1 cellular context compared by ENCODE assay signal in the genomic region with DNA sequence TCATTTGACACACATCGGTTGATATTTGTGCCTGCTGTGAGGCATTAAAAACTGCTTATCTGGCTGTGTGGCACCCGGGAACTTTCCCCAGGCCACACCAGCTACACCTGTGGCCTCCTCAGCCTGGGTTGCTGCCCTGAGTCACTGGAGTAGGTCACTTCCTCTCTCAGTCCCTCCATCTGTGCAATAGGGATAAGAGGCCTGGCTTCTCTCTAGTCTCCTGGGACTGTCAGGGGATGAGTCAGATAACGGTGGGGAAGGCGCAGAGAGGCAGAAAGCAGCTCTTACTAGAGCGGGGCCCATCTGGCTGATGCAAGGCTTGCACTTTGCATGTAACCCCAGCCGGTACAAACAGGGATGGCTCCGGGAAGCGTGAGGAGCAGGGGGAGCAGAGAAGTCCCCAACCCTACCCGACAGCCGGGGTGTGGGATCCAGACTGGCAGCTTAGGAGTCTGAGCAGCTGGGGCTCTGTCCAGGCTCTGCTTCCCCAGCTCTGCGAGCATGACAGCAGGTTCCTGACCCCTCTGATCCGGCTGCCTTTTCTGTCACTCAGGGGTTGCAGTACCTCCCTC.
TF ChIP-seq lines count a peak whose summit lies in the region.

No MANE protein-coding gene starts in this region.

TF ChIP-seq in HepG2, 621 proteins besides CTCF, POLR2A, EP300 and RAD21 (continued from another document and continues in another):
- TF ChIP-seq, protein P1, sequence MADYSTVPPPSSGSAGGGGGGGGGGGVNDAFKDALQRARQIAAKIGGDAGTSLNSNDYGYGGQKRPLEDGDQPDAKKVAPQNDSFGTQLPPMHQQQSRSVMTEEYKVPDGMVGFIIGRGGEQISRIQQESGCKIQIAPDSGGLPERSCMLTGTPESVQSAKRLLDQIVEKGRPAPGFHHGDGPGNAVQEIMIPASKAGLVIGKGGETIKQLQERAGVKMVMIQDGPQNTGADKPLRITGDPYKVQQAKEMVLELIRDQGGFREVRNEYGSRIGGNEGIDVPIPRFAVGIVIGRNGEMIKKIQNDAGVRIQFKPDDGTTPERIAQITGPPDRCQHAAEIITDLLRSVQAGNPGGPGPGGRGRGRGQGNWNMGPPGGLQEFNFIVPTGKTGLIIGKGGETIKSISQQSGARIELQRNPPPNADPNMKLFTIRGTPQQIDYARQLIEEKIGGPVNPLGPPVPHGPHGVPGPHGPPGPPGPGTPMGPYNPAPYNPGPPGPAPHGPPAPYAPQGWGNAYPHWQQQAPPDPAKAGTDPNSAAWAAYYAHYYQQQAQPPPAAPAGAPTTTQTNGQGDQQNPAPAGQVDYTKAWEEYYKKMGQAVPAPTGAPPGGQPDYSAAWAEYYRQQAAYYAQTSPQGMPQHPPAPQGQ (CRISPR knock-in tag; IDR thresholded peaks at IDR 0.05; ENCODE audit: borderline replicate concordance), result no peak
- TF ChIP-seq, protein P2, sequence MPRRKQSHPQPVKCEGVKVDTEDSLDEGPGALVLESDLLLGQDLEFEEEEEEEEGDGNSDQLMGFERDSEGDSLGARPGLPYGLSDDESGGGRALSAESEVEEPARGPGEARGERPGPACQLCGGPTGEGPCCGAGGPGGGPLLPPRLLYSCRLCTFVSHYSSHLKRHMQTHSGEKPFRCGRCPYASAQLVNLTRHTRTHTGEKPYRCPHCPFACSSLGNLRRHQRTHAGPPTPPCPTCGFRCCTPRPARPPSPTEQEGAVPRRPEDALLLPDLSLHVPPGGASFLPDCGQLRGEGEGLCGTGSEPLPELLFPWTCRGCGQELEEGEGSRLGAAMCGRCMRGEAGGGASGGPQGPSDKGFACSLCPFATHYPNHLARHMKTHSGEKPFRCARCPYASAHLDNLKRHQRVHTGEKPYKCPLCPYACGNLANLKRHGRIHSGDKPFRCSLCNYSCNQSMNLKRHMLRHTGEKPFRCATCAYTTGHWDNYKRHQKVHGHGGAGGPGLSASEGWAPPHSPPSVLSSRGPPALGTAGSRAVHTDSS (CRISPR knock-in tag; conservative IDR thresholded peaks at IDR 0.05), result no peak
- TF ChIP-seq GABPB1 (CRISPR knock-in tag; IDR thresholded peaks at IDR 0.05), result peak; percentile 71
- TF ChIP-seq GPN1 (CRISPR knock-in tag; IDR thresholded peaks at IDR 0.05; ENCODE audit: borderline replicate concordance), result no peak
- TF ChIP-seq ZFX (CRISPR knock-in tag; IDR thresholded peaks at IDR 0.05; ENCODE audit: low read depth), result peak; percentile 88
- TF ChIP-seq GATA4 (IDR thresholded peaks at IDR 0.05; ENCODE audit: borderline replicate concordance, low read depth), result peak; percentile 64; the same call in 1 of the 2 replicates
- no peak for TF ChIP-seq TP53 (CRISPR knock-in tag; conservative IDR thresholded peaks at IDR 0.05)
- no peak for TF ChIP-seq AGO2 (optimal IDR thresholded peaks at IDR 0.05; ENCODE audit: low read depth, low read length)
- no peak for TF ChIP-seq ZNF678 (CRISPR knock-in tag; IDR thresholded peaks at IDR 0.05)
- TF ChIP-seq ZNF878 (CRISPR knock-in tag; IDR thresholded peaks at IDR 0.05), result peak; percentile 61
- TF ChIP-seq REPIN1 (CRISPR knock-in tag; IDR thresholded peaks at IDR 0.05; ENCODE audit: borderline replicate concordance, low read depth), result peak; percentile 66; the same call in 1 of the 2 replicates
- TF ChIP-seq ZFP41 (CRISPR knock-in tag; IDR thresholded peaks at IDR 0.05; ENCODE audit: borderline replicate concordance), result no peak
- peak; percentile 83; the same call in 1 of the 2 replicates for TF ChIP-seq ZNF605 (CRISPR knock-in tag; IDR thresholded peaks at IDR 0.05)
- TF ChIP-seq ZNF672 (CRISPR knock-in tag; IDR thresholded peaks at IDR 0.05), result no peak
- no peak for TF ChIP-seq ZMAT3 (CRISPR knock-in tag; conservative IDR thresholded peaks at IDR 0.05)
- no peak for TF ChIP-seq REL (CRISPR knock-in tag; conservative IDR thresholded peaks at IDR 0.05)
- TF ChIP-seq KLF6 (CRISPR knock-in tag; IDR thresholded peaks at IDR 0.05), result no peak
- TF ChIP-seq ZMYM2 (CRISPR knock-in tag; IDR thresholded peaks at IDR 0.05), result peak; percentile 74; the same call in 1 of the 2 replicates
- peak; percentile 14 for TF ChIP-seq RBM22 (optimal IDR thresholded peaks at IDR 0.05; ENCODE audit: low read length)
- TF ChIP-seq, protein P3, sequence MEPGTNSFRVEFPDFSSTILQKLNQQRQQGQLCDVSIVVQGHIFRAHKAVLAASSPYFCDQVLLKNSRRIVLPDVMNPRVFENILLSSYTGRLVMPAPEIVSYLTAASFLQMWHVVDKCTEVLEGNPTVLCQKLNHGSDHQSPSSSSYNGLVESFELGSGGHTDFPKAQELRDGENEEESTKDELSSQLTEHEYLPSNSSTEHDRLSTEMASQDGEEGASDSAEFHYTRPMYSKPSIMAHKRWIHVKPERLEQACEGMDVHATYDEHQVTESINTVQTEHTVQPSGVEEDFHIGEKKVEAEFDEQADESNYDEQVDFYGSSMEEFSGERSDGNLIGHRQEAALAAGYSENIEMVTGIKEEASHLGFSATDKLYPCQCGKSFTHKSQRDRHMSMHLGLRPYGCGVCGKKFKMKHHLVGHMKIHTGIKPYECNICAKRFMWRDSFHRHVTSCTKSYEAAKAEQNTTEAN (CRISPR knock-in tag; conservative IDR thresholded peaks at IDR 0.05), result no peak
- no peak for TF ChIP-seq RFXAP (CRISPR knock-in tag; IDR thresholded peaks at IDR 0.05; ENCODE audit: borderline replicate concordance)
- TF ChIP-seq, protein P4, sequence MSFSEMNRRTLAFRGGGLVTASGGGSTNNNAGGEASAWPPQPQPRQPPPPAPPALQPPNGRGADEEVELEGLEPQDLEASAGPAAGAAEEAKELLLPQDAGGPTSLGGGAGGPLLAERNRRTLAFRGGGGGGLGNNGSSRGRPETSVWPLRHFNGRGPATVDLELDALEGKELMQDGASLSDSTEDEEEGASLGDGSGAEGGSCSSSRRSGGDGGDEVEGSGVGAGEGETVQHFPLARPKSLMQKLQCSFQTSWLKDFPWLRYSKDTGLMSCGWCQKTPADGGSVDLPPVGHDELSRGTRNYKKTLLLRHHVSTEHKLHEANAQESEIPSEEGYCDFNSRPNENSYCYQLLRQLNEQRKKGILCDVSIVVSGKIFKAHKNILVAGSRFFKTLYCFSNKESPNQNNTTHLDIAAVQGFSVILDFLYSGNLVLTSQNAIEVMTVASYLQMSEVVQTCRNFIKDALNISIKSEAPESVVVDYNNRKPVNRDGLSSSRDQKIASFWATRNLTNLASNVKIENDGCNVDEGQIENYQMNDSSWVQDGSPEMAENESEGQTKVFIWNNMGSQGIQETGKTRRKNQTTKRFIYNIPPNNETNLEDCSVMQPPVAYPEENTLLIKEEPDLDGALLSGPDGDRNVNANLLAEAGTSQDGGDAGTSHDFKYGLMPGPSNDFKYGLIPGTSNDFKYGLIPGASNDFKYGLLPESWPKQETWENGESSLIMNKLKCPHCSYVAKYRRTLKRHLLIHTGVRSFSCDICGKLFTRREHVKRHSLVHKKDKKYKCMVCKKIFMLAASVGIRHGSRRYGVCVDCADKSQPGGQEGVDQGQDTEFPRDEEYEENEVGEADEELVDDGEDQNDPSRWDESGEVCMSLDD (CRISPR knock-in tag; IDR thresholded peaks at IDR 0.05; ENCODE audit: borderline replicate concordance), result no peak
- TF ChIP-seq TBX3 (IDR thresholded peaks at IDR 0.05; ENCODE audit: borderline replicate concordance), result no peak
- TF ChIP-seq, protein P5, sequence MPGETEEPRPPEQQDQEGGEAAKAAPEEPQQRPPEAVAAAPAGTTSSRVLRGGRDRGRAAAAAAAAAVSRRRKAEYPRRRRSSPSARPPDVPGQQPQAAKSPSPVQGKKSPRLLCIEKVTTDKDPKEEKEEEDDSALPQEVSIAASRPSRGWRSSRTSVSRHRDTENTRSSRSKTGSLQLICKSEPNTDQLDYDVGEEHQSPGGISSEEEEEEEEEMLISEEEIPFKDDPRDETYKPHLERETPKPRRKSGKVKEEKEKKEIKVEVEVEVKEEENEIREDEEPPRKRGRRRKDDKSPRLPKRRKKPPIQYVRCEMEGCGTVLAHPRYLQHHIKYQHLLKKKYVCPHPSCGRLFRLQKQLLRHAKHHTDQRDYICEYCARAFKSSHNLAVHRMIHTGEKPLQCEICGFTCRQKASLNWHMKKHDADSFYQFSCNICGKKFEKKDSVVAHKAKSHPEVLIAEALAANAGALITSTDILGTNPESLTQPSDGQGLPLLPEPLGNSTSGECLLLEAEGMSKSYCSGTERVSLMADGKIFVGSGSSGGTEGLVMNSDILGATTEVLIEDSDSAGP (CRISPR knock-in tag; IDR thresholded peaks at IDR 0.05; ENCODE audit: borderline replicate concordance), result no peak; the same call in 1 of the 2 replicates
- TF ChIP-seq ZNF335 (CRISPR knock-in tag; IDR thresholded peaks at IDR 0.05), result no peak
- no peak for TF ChIP-seq CAMTA2 (CRISPR knock-in tag; IDR thresholded peaks at IDR 0.05; ENCODE audit: borderline replicate concordance)
- TF ChIP-seq MIER3 (CRISPR knock-in tag; IDR thresholded peaks at IDR 0.05; ENCODE audit: borderline replicate concordance), result no peak
- TF ChIP-seq, protein P6, sequence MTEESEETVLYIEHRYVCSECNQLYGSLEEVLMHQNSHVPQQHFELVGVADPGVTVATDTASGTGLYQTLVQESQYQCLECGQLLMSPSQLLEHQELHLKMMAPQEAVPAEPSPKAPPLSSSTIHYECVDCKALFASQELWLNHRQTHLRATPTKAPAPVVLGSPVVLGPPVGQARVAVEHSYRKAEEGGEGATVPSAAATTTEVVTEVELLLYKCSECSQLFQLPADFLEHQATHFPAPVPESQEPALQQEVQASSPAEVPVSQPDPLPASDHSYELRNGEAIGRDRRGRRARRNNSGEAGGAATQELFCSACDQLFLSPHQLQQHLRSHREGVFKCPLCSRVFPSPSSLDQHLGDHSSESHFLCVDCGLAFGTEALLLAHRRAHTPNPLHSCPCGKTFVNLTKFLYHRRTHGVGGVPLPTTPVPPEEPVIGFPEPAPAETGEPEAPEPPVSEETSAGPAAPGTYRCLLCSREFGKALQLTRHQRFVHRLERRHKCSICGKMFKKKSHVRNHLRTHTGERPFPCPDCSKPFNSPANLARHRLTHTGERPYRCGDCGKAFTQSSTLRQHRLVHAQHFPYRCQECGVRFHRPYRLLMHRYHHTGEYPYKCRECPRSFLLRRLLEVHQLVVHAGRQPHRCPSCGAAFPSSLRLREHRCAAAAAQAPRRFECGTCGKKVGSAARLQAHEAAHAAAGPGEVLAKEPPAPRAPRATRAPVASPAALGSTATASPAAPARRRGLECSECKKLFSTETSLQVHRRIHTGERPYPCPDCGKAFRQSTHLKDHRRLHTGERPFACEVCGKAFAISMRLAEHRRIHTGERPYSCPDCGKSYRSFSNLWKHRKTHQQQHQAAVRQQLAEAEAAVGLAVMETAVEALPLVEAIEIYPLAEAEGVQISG (CRISPR knock-in tag; IDR thresholded peaks at IDR 0.05), result peak; percentile 55
- TF ChIP-seq ESRRA (CRISPR knock-in tag; IDR thresholded peaks at IDR 0.05; ENCODE audit: low read depth), result no peak
- TF ChIP-seq, protein P7, sequence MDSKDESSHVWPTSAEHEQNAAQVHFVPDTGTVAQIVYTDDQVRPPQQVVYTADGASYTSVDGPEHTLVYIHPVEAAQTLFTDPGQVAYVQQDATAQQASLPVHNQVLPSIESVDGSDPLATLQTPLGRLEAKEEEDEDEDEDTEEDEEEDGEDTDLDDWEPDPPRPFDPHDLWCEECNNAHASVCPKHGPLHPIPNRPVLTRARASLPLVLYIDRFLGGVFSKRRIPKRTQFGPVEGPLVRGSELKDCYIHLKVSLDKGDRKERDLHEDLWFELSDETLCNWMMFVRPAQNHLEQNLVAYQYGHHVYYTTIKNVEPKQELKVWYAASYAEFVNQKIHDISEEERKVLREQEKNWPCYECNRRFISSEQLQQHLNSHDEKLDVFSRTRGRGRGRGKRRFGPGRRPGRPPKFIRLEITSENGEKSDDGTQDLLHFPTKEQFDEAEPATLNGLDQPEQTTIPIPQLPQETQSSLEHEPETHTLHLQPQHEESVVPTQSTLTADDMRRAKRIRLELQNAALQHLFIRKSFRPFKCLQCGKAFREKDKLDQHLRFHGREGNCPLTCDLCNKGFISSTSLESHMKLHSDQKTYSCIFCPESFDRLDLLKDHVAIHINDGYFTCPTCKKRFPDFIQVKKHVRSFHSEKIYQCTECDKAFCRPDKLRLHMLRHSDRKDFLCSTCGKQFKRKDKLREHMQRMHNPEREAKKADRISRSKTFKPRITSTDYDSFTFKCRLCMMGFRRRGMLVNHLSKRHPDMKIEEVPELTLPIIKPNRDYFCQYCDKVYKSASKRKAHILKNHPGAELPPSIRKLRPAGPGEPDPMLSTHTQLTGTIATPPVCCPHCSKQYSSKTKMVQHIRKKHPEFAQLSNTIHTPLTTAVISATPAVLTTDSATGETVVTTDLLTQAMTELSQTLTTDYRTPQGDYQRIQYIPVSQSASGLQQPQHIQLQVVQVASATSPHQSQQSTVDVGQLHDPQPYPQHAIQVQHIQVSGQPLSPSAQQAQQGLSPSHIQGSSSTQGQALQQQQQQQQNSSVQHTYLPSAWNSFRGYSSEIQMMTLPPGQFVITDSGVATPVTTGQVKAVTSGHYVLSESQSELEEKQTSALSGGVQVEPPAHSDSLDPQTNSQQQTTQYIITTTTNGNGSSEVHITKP (CRISPR knock-in tag; IDR thresholded peaks at IDR 0.05; ENCODE audit: low read depth), result no peak
- no peak for TF ChIP-seq PLRG1 (conservative IDR thresholded peaks at IDR 0.05)
- no peak for TF ChIP-seq PTBP1 (IDR thresholded peaks at IDR 0.05; ENCODE audit: low read depth, low read length, poor library complexity, severe bottlenecking)
- no peak for TF ChIP-seq SAFB2 (CRISPR knock-in tag; IDR thresholded peaks at IDR 0.05; ENCODE audit: borderline replicate concordance, low read depth)
- TF ChIP-seq ZBTB7B (CRISPR knock-in tag; IDR thresholded peaks at IDR 0.05), result no peak
- no peak for TF ChIP-seq ZSCAN12 (CRISPR knock-in tag; IDR thresholded peaks at IDR 0.05)
- TF ChIP-seq ELF1 (CRISPR knock-in tag; IDR thresholded peaks at IDR 0.05), result peak; percentile 50; the same call in 1 of the 2 replicates
- TF ChIP-seq ZNF850 (CRISPR knock-in tag; conservative IDR thresholded peaks at IDR 0.05), result no peak
- no peak for TF ChIP-seq NFKB2 (CRISPR knock-in tag; IDR thresholded peaks at IDR 0.05; ENCODE audit: borderline replicate concordance)
- TF ChIP-seq, protein P8, sequence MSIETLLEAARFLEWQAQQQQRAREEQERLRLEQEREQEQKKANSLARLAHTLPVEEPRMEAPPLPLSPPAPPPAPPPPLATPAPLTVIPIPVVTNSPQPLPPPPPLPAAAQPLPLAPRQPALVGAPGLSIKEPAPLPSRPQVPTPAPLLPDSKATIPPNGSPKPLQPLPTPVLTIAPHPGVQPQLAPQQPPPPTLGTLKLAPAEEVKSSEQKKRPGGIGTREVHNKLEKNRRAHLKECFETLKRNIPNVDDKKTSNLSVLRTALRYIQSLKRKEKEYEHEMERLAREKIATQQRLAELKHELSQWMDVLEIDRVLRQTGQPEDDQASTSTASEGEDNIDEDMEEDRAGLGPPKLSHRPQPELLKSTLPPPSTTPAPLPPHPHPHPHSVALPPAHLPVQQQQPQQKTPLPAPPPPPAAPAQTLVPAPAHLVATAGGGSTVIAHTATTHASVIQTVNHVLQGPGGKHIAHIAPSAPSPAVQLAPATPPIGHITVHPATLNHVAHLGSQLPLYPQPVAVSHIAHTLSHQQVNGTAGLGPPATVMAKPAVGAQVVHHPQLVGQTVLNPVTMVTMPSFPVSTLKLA (IDR thresholded peaks at IDR 0.05), result no peak
- TF ChIP-seq GATAD1 (CRISPR knock-in tag; IDR thresholded peaks at IDR 0.05), result no peak
- peak; percentile 20; the same call in 1 of the 2 replicates for TF ChIP-seq ZNF331 (CRISPR knock-in tag; IDR thresholded peaks at IDR 0.05)
- TF ChIP-seq ZNF501 (CRISPR knock-in tag; IDR thresholded peaks at IDR 0.05), result no peak; the same call in 1 of the 2 replicates
